ENCODE assay signal across 19 cellular contexts in genomic region chr17:46053911-46054534, GRCh38. TPM values are rescaled to one million over a fixed set of nuclear protein-coding genes. Genes with fewer than 3 reads are reported as not detected.
A peak's percentile ranks its signal among the peaks of the same experiment; 100 is the strongest.
DNase-seq lines count a peak whose midpoint lies in the region; ATAC-seq lines count a peak whose summit lies in the region.
"Had no signal": no experiment of that assay in that cellular context is flagged by ENCODE, and none has a peak within 500 bp of the region (broad histone marks: within the 10 kb centered on the region; RNA-seq: fewer than 3 reads in every experiment).

No MANE protein-coding gene starts in this region.

- CTCF ChIA-PET in activated CD8-positive, alpha-beta T cell treated with anti-CD3 and anti-CD28 coated beads, Interleukin-2, amount 10 ng/mL, durations not matched to agents 7 days and 5 days (lab: Charles Lee), result interaction anchor here (0.6 to 2.6 kb wide), 2 partner anchors 9 to 912 kb away, joined by 3 to 14 read pairs; no protein-coding TSS in a partner anchor

- no peaks in the 10 kb centered on the region for H3K27me3 Mint-ChIP-seq in activated CD8-positive, alpha-beta T cell treated with anti-CD3 and anti-CD28 coated beads, Interleukin-2, amount 10 ng/mL, durations not matched to agents 7 days and 5 days (ENCODE audit: low read depth)

- POLR2A ChIA-PET in activated CD8-positive, alpha-beta T cell treated with anti-CD3 and anti-CD28 coated beads, Interleukin-2, amount 10 ng/mL, durations not matched to agents 7 days and 5 days (lab: Charles Lee), result interaction anchor here (0.6 kb wide), 2 partner anchors 35 to 104 kb away, joined by 3 read pairs; no protein-coding TSS in a partner anchor

- H3K9me3 Mint-ChIP-seq in activated CD8-positive, alpha-beta T cell treated with anti-CD3 and anti-CD28 coated beads, Interleukin-2, amount 10 ng/mL, durations not matched to agents 7 days and 5 days (ENCODE audit: insufficient read depth), result no peaks in the 10 kb centered on the region
- H3K9me3 Mint-ChIP-seq: activated T-cell treated with anti-CD3 and anti-CD28 coated beads, Interleukin-2, amount 50 U/mL, for 4 hours had no signal

- DNase-seq in A172 (ENCODE audit: low spot score) (peak; percentile 38), GM04503 (ENCODE audit: low read depth) (peak; percentile 27), fibroblast of peridontal ligament (ENCODE audit: extremely low read depth) (peak; percentile 27), hypothalamus (lab: John Stamatoyannopoulos, UW) (no peak), NCI-H2227 treated with DMSO at 0.1 percent for 48 hours (lab: John Stamatoyannopoulos, UW) (no peak)
- DNase-seq in activated CD8-positive, alpha-beta T cell treated with anti-CD3 and anti-CD28 coated beads, Interleukin-2, amount 10 ng/mL, durations not matched to agents 7 days and 5 days, result no peak
- DNase-seq: activated CD4-positive, alpha-beta T cell treated with anti-CD3 and anti-CD28 coated beads for 4 hours; activated T-cell treated with anti-CD3 and anti-CD28 coated beads, Interleukin-2, amount 50 U/mL, for 4 hours; body of pancreas; DMS79; KG1; NCI-H1436 treated with DMSO at 0.1 percent for 48 hours; NCI-H524 treated with DMSO at 0.1 percent for 48 hours; T-helper 2 cell; tibial artery had no signal

- H3K4me3 Mint-ChIP-seq in activated CD8-positive, alpha-beta T cell treated with anti-CD3 and anti-CD28 coated beads, Interleukin-2, amount 10 ng/mL, durations not matched to agents 7 days and 5 days, result no peak overlapping the region
- H3K4me3 Mint-ChIP-seq: activated T-cell treated with anti-CD3 and anti-CD28 coated beads, Interleukin-2, amount 50 U/mL, for 4 hours had no signal

- peaks cover 62% of the 10 kb centered on the region for H3K36me3 Mint-ChIP-seq in activated CD8-positive, alpha-beta T cell treated with anti-CD3 and anti-CD28 coated beads, Interleukin-2, amount 10 ng/mL, durations not matched to agents 7 days and 5 days (ENCODE audit: low read depth)

- no peak for ATAC-seq in activated CD8-positive, alpha-beta T cell treated with anti-CD3 and anti-CD28 coated beads, Interleukin-2, amount 10 ng/mL, durations not matched to agents 7 days and 5 days
- ATAC-seq in HG03095 (IDR thresholded peaks at IDR 0.05; ENCODE audit: unreplicated experiment) (no peak), GM19351 (IDR thresholded peaks at IDR 0.05; ENCODE audit: unreplicated experiment) (no peak)
- ATAC-seq: activated T-cell treated with anti-CD3 and anti-CD28 coated beads, Interleukin-2, amount 50 U/mL, for 4 hours; body of pancreas; Panc1 had no signal

- peaks cover 20% of the 10 kb centered on the region for H3K4me1 Mint-ChIP-seq in activated CD8-positive, alpha-beta T cell treated with anti-CD3 and anti-CD28 coated beads, Interleukin-2, amount 10 ng/mL, durations not matched to agents 7 days and 5 days (ENCODE audit: low read depth)

- peak overlapping the region; percentile 10 for H3K27ac Mint-ChIP-seq in activated CD8-positive, alpha-beta T cell treated with anti-CD3 and anti-CD28 coated beads, Interleukin-2, amount 10 ng/mL, durations not matched to agents 7 days and 5 days

RNA-seq across cellular contexts. Expression of gene STH, which starts 55.0 kb away (rescaled TPM):
- total RNA-seq in A172 (2014; rRNA removed; shearing (Covaris generic)), result not detected in 2 replicates
- not detected for total RNA-seq in activated CD8-positive, alpha-beta T cell treated with anti-CD3 and anti-CD28 coated beads, Interleukin-2, amount 10 ng/mL, durations not matched to agents 7 days and 5 days
- total RNA-seq: activated T-cell treated with anti-CD3 and anti-CD28 coated beads, Interleukin-2, amount 50 U/mL, for 4 hours; body of pancreas; pulmonary artery endothelial cell had no signal

Comparison
In these comparisons a context has a peak if more than half of its experiments do, and no peak if none do; other contexts are left out.
1. DNase-seq: peak in A172 (single experiment), GM04503 (single experiment) and fibroblast of peridontal ligament (single experiment); none in activated CD8-positive, alpha-beta T cell treated with anti-CD3 and anti-CD28 coated beads, Interleukin-2, amount 10 ng/mL, durations not matched to agents 7 days and 5 days (single experiment), hypothalamus (0 of 51) and NCI-H2227 treated with DMSO at 0.1 percent for 48 hours (single experiment).